11 cellular contexts compared by ENCODE assay signal in the genomic region with DNA sequence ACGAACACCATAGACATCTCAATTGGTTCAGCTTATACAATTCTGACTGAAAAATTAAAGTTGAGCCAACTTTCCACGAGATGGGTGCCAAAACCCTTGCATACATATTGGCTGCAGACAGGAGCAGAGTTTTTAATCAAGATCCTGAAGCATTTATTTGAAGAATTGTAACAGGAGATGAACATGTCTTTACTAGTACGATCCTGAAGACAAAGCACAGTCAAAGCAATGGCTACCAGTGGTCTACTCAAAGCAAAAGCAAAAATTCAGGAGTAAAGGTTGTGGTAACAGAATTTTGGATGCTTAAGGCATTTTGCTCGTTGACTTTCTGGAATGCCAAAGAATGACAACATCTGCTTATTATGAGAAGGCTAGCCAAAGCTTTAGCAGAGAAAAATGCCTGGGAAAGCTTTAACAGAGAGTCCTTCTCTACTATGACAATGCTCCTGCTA. TPM values are rescaled to one million over a fixed set of nuclear protein-coding genes. Genes with fewer than 3 reads are reported as not detected.
A peak's percentile ranks its signal among the peaks of the same experiment; 100 is the strongest.
DNase-seq lines count a peak whose midpoint lies in the region; TF ChIP-seq lines count a peak whose summit lies in the region.
"Had no signal": no experiment of that assay in that cellular context is flagged by ENCODE, and none has a peak within 500 bp of the region (broad histone marks: within the 10 kb centered on the region; RNA-seq: fewer than 3 reads in every experiment).

No MANE protein-coding gene starts in this region.

- no peak for TF ChIP-seq POLR2A in ovary (IDR thresholded peaks at IDR 0.05)

- TF ChIP-seq EP300 in ovary (IDR thresholded peaks at IDR 0.05), result no peak

- H3K4me3 ChIP-seq in left ventricle myocardium inferior (no peak overlapping the region), skeletal muscle cell (ENCODE audit: low read depth, low read length) (no peak overlapping the region), ovary (no peak overlapping the region), endodermal cell (ENCODE audit: low read length) (no peak overlapping the region)
- no peak overlapping the region for H3K4me3 ChIP-seq in CD8-positive, alpha-beta memory T cell (ENCODE audit: low read length)

- peak; percentile 57 for DNase-seq in G401 (ENCODE audit: low spot score)
- DNase-seq in left ventricle myocardium inferior, result no peak
- DNase-seq in skeletal muscle cell (ENCODE audit: low read depth), result peak; percentile 26
- DNase-seq in ovary, result no peak
- DNase-seq in CD8-positive, alpha-beta memory T cell, result no peak
- DNase-seq in endodermal cell, result no peak
- no peak for DNase-seq in NCI-H128 (lab: John Stamatoyannopoulos, UW; ENCODE audit: unreplicated experiment)
- DNase-seq: activated CD8-positive, alpha-beta T cell treated with anti-CD3 and anti-CD28 coated beads, Interleukin-2, amount 10 ng/mL, durations not matched to agents 7 days and 5 days; NCI-H69 had no signal

- H3K27me3 ChIP-seq in left ventricle myocardium inferior (ENCODE audit: low read depth), result no peaks in the 10 kb centered on the region
- H3K27me3 ChIP-seq in ovary, result no peaks in the 10 kb centered on the region
- H3K27me3 ChIP-seq in CD8-positive, alpha-beta memory T cell (ENCODE audit: insufficient read depth, low read length, poor library complexity, severe bottlenecking), result no peaks in the 10 kb centered on the region
- no peaks in the 10 kb centered on the region for H3K27me3 ChIP-seq in endodermal cell (ENCODE audit: control insufficient read depth, insufficient read depth, low read length, poor library complexity, severe bottlenecking)

- no peaks in the 10 kb centered on the region for H3K36me3 ChIP-seq in left ventricle myocardium inferior
- H3K36me3 ChIP-seq in ovary, result no peaks in the 10 kb centered on the region
- no peaks in the 10 kb centered on the region for H3K36me3 ChIP-seq in CD8-positive, alpha-beta memory T cell (ENCODE audit: insufficient read depth, low read length)
- H3K36me3 ChIP-seq in endodermal cell (ENCODE audit: control insufficient read depth, insufficient read depth, low read length), result peaks cover 6% of the 10 kb centered on the region

- CTCF ChIA-PET in CD8-positive, alpha-beta memory T cell (lab: Charles Lee), result no interaction called here

- H3K9me3 ChIP-seq in left ventricle myocardium inferior (replicated peaks), result no peaks in the 10 kb centered on the region
- H3K9me3 ChIP-seq in ovary, result no peaks in the 10 kb centered on the region
- no peaks in the 10 kb centered on the region for H3K9me3 ChIP-seq in CD8-positive, alpha-beta memory T cell (ENCODE audit: low read length)
- peaks cover 13% of the 10 kb centered on the region for H3K9me3 ChIP-seq in endodermal cell (ENCODE audit: control insufficient read depth, low read length)

- peaks cover 84% of the 10 kb centered on the region for H3K4me1 ChIP-seq in left ventricle myocardium inferior
- peaks cover 4% of the 10 kb centered on the region for H3K4me1 ChIP-seq in ovary (ENCODE audit: insufficient read depth)
- no peaks in the 10 kb centered on the region for H3K4me1 ChIP-seq in CD8-positive, alpha-beta memory T cell (ENCODE audit: insufficient read depth, low read length)
- peaks cover 14% of the 10 kb centered on the region for H3K4me1 ChIP-seq in endodermal cell (ENCODE audit: control insufficient read depth, insufficient read depth, low read length)

- H3K27ac ChIP-seq in left ventricle myocardium inferior (replicated peaks) (peak overlapping the region; percentile 56), ovary (peak overlapping the region in 1 of 2 donors; percentile 12), endodermal cell (ENCODE audit: low read depth, low read length) (no peak overlapping the region)
- H3K27ac ChIP-seq in CD8-positive, alpha-beta memory T cell (ENCODE audit: low read depth, low read length), result no peak overlapping the region
- H3K27ac ChIP-seq: parathyroid adenoma had no signal

- intact Hi-C loops in left ventricle myocardium inferior (cut with micrococcal nuclease) (no loop called here), ovary (cut with DNase I) (no loop called here)

- POLR2A ChIA-PET in CD8-positive, alpha-beta memory T cell (lab: Charles Lee), result no interaction called here

- in situ Hi-C loops in G401 (cut with HindIII; ENCODE audit: low sequenced_read_pairs), result no loop called here

- WGBS in ovary, 3 donors, result 5 to 6% (median 5%) methylated on average over 4 of the region's 4 CpGs
- 92 to 100% methylated on average over 3 to 4 of the region's 4 CpGs for WGBS in endodermal cell (ENCODE audit: insufficient coverage in 1 of 2, insufficient read length in 1 of 2), 2 experiments

- no peak for TF ChIP-seq CTCF in brain (conservative IDR thresholded peaks at IDR 0.05)
- peak; percentile 15 for TF ChIP-seq CTCF in left ventricle myocardium inferior (IDR thresholded peaks at IDR 0.05; ENCODE audit: borderline replicate concordance)
- TF ChIP-seq CTCF in ovary (IDR thresholded peaks at IDR 0.05), result no peak
- no peak for TF ChIP-seq CTCF in endodermal cell (conservative IDR thresholded peaks at IDR 0.05)

- H3K27me3 Mint-ChIP-seq in brain (peaks cover 4% of the 10 kb centered on the region), endodermal cell (ENCODE audit: insufficient read depth) (peaks cover 18% of the 10 kb centered on the region)
- H3K27me3 Mint-ChIP-seq in CD8-positive, alpha-beta memory T cell, result no peaks in the 10 kb centered on the region

- H3K9ac ChIP-seq in endodermal cell (ENCODE audit: extremely low read depth, low read length, poor library complexity, severe bottlenecking), result no peak overlapping the region
- H3K9ac ChIP-seq: parathyroid adenoma had no signal

- peaks cover 78% of the 10 kb centered on the region for H3K36me3 Mint-ChIP-seq in brain
- peaks cover 0 to 3% (median 1%) of the 10 kb centered on the region in 3 donors for H3K36me3 Mint-ChIP-seq in CD8-positive, alpha-beta memory T cell
- peaks cover 7% of the 10 kb centered on the region for H3K36me3 Mint-ChIP-seq in endodermal cell (ENCODE audit: low read depth)

- peaks cover 40% of the 10 kb centered on the region for H3K4me1 Mint-ChIP-seq in brain
- peaks cover 48 to 74% (median 62%) of the 10 kb centered on the region in 3 donors for H3K4me1 Mint-ChIP-seq in CD8-positive, alpha-beta memory T cell
- H3K4me1 Mint-ChIP-seq in endodermal cell, result peaks cover 22% of the 10 kb centered on the region

- peak overlapping the region in 4 of 5 experiments; percentile 73 to 86 (median 80) for H3K27ac Mint-ChIP-seq in brain
- H3K27ac Mint-ChIP-seq in CD8-positive, alpha-beta memory T cell, result peak overlapping the region in 1 of 8 donors; percentile 73
- no peak overlapping the region for H3K27ac Mint-ChIP-seq in endodermal cell
- H3K27ac Mint-ChIP-seq: activated CD8-positive, alpha-beta T cell treated with anti-CD3 and anti-CD28 coated beads, Interleukin-2, amount 10 ng/mL, durations not matched to agents 7 days and 5 days had no signal

- H3K4me3 Mint-ChIP-seq in brain (peak overlapping the region in 3 of 5 experiments; percentile 13 to 41 (median 39)), endodermal cell (no peak overlapping the region)
- H3K4me3 Mint-ChIP-seq in CD8-positive, alpha-beta memory T cell, result no peak overlapping the region
- H3K4me3 Mint-ChIP-seq: activated CD8-positive, alpha-beta T cell treated with anti-CD3 and anti-CD28 coated beads, Interleukin-2, amount 10 ng/mL, durations not matched to agents 7 days and 5 days had no signal

- H3K9me3 Mint-ChIP-seq in brain (peaks cover 16 to 30% (median 26%) of the 10 kb centered on the region in 5 experiments), endodermal cell (no peaks in the 10 kb centered on the region)
- peaks cover 0 to 4% (median 0%) of the 10 kb centered on the region in 5 donors for H3K9me3 Mint-ChIP-seq in CD8-positive, alpha-beta memory T cell

RNA-seq across cellular contexts. Expression of a gene that starts 20.7 kb away (rescaled TPM):
- total RNA-seq in G401 (2014; rRNA removed; shearing (Covaris generic)), result 27.1 and 46.3 TPM in 2 replicates
- polyA plus RNA-seq in brain (ENCODE audit: insufficient read depth, low read depth, low replicate concordance) (6.0 TPM), ovary (10 to 100 TPM; 19.3 to 27.1 TPM)
- total RNA-seq in left ventricle myocardium inferior (17.0 TPM), ovary (10 to 100 TPM; 32.3 to 76.7 (median 40.9) TPM), endodermal cell (10 to 100 TPM; 37.9 to 40.0 TPM)
- total RNA-seq in CD8-positive, alpha-beta memory T cell, result 10 to 100 TPM; 21.4 to 21.7 TPM
- polyA plus RNA-seq in CD8-positive, alpha-beta memory T cell, result 14.7 TPM
- polyA plus RNA-seq in endodermal cell (2013, experiment 1 of 2), result 49.7 TPM
- 50.9 TPM for polyA plus RNA-seq in endodermal cell (2013, experiment 2 of 2)

Comparison
In these comparisons a context has a peak if more than half of its experiments do, and no peak if none do; other contexts are left out.
1. DNase-seq: peak in G401 (single experiment) and skeletal muscle cell (single experiment); none in left ventricle myocardium inferior (single experiment), ovary (0 of 5), CD8-positive, alpha-beta memory T cell (0 of 5), endodermal cell (single experiment) and NCI-H128 (single experiment).
2. H3K4me3 Mint-ChIP-seq: peak in brain (3 of 5); none in CD8-positive, alpha-beta memory T cell (0 of 7) and endodermal cell (single experiment).